Comparison of ENCODE assay signal across 1 cellular context in the genomic region with DNA sequence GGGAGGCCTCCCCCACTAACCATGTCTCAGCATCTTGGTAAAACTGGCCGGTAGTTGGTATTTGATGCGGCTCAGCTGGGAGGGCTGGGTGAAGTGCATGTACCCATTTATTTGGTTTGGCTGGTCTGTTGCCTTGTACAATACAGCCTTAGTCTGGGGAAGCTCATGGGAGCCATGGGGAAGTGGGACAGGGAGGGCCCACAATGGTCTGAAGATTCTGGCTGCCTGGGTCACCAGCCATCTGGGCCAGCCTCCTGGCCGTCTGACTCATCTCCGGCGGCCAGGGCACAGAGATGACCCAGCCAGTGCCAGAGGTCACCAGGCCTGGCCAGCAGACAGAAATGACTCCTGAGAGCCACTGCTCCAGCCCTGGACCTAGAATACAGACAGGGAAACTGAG.
A peak's percentile ranks its signal among the peaks of the same experiment; 100 is the strongest.
TF ChIP-seq lines count a peak whose summit lies in the region.

No MANE protein-coding gene starts in this region.

TF ChIP-seq in K562, 482 proteins besides CTCF, POLR2A, EP300 and RAD21 (continued from another document and continues in another):
- TF ChIP-seq, protein P1, sequence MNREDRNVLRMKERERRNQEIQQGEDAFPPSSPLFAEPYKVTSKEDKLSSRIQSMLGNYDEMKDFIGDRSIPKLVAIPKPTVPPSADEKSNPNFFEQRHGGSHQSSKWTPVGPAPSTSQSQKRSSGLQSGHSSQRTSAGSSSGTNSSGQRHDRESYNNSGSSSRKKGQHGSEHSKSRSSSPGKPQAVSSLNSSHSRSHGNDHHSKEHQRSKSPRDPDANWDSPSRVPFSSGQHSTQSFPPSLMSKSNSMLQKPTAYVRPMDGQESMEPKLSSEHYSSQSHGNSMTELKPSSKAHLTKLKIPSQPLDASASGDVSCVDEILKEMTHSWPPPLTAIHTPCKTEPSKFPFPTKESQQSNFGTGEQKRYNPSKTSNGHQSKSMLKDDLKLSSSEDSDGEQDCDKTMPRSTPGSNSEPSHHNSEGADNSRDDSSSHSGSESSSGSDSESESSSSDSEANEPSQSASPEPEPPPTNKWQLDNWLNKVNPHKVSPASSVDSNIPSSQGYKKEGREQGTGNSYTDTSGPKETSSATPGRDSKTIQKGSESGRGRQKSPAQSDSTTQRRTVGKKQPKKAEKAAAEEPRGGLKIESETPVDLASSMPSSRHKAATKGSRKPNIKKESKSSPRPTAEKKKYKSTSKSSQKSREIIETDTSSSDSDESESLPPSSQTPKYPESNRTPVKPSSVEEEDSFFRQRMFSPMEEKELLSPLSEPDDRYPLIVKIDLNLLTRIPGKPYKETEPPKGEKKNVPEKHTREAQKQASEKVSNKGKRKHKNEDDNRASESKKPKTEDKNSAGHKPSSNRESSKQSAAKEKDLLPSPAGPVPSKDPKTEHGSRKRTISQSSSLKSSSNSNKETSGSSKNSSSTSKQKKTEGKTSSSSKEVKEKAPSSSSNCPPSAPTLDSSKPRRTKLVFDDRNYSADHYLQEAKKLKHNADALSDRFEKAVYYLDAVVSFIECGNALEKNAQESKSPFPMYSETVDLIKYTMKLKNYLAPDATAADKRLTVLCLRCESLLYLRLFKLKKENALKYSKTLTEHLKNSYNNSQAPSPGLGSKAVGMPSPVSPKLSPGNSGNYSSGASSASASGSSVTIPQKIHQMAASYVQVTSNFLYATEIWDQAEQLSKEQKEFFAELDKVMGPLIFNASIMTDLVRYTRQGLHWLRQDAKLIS (CRISPR knock-in tag; IDR thresholded peaks at IDR 0.05) = no peak
- 0 out of 2 replicates have a peak, but pooled peaks have one; percentile 11 for TF ChIP-seq ETV1 (tag; conservative IDR thresholded peaks at IDR 0.05; ENCODE audit: low read depth)
- TF ChIP-seq SREBF2 (CRISPR knock-in tag; IDR thresholded peaks at IDR 0.05) = no peak
- TF ChIP-seq BHLHE40 (IDR thresholded peaks at IDR 0.05; ENCODE audit: low read length) = 0 out of 2 replicates have a peak, but pooled peaks have one; percentile 21
- no peak for TF ChIP-seq CREM (IDR thresholded peaks at IDR 0.05; ENCODE audit: low read depth)
- TF ChIP-seq NR2C1 (IDR thresholded peaks at IDR 0.05) = no peak; the same call in 1 of the 2 replicates
- TF ChIP-seq NR2C1 (tag; IDR thresholded peaks at IDR 0.05) = peak; percentile 29; the same call in 1 of the 2 replicates
- peak; percentile 71 for TF ChIP-seq ARID1B (IDR thresholded peaks at IDR 0.05)
- TF ChIP-seq CBX2 (IDR thresholded peaks at IDR 0.05; ENCODE audit: insufficient read depth, low read length, poor library complexity, severe bottlenecking) = no peak
- peak; percentile 55; the same call in 1 of the 2 replicates for TF ChIP-seq GATAD2A (IDR thresholded peaks at IDR 0.05)
- no peak for TF ChIP-seq PHB2 (IDR thresholded peaks at IDR 0.05; ENCODE audit: low read depth)
- no peak for TF ChIP-seq NBN (IDR thresholded peaks at IDR 0.05; ENCODE audit: low read depth)
- TF ChIP-seq, protein P2, sequence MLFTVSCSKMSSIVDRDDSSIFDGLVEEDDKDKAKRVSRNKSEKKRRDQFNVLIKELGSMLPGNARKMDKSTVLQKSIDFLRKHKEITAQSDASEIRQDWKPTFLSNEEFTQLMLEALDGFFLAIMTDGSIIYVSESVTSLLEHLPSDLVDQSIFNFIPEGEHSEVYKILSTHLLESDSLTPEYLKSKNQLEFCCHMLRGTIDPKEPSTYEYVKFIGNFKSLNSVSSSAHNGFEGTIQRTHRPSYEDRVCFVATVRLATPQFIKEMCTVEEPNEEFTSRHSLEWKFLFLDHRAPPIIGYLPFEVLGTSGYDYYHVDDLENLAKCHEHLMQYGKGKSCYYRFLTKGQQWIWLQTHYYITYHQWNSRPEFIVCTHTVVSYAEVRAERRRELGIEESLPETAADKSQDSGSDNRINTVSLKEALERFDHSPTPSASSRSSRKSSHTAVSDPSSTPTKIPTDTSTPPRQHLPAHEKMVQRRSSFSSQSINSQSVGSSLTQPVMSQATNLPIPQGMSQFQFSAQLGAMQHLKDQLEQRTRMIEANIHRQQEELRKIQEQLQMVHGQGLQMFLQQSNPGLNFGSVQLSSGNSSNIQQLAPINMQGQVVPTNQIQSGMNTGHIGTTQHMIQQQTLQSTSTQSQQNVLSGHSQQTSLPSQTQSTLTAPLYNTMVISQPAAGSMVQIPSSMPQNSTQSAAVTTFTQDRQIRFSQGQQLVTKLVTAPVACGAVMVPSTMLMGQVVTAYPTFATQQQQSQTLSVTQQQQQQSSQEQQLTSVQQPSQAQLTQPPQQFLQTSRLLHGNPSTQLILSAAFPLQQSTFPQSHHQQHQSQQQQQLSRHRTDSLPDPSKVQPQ (CRISPR knock-in tag; IDR thresholded peaks at IDR 0.05; ENCODE audit: borderline replicate concordance) = no peak
- TF ChIP-seq FOS (IDR thresholded peaks at IDR 0.05; ENCODE audit: extremely low read depth, insufficient read length) = no peak
- TF ChIP-seq ZNF133 (CRISPR knock-in tag; IDR thresholded peaks at IDR 0.05) = no peak
- TF ChIP-seq ZNF561 (CRISPR knock-in tag; conservative IDR thresholded peaks at IDR 0.05) = no peak
- TF ChIP-seq, protein P3, sequence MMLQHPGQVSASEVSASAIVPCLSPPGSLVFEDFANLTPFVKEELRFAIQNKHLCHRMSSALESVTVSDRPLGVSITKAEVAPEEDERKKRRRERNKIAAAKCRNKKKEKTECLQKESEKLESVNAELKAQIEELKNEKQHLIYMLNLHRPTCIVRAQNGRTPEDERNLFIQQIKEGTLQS (IDR thresholded peaks at IDR 0.05) = peak; percentile 84
- TF ChIP-seq, protein P3 (CRISPR knock-in tag; conservative IDR thresholded peaks at IDR 0.05) = no peak
- 0 out of 2 replicates have a peak, but pooled peaks have one; percentile 38 for TF ChIP-seq POLR2AphosphoS5 (IDR thresholded peaks at IDR 0.05; ENCODE audit: control insufficient read depth, insufficient read depth, low read depth, low read length)
- TF ChIP-seq, protein P4, sequence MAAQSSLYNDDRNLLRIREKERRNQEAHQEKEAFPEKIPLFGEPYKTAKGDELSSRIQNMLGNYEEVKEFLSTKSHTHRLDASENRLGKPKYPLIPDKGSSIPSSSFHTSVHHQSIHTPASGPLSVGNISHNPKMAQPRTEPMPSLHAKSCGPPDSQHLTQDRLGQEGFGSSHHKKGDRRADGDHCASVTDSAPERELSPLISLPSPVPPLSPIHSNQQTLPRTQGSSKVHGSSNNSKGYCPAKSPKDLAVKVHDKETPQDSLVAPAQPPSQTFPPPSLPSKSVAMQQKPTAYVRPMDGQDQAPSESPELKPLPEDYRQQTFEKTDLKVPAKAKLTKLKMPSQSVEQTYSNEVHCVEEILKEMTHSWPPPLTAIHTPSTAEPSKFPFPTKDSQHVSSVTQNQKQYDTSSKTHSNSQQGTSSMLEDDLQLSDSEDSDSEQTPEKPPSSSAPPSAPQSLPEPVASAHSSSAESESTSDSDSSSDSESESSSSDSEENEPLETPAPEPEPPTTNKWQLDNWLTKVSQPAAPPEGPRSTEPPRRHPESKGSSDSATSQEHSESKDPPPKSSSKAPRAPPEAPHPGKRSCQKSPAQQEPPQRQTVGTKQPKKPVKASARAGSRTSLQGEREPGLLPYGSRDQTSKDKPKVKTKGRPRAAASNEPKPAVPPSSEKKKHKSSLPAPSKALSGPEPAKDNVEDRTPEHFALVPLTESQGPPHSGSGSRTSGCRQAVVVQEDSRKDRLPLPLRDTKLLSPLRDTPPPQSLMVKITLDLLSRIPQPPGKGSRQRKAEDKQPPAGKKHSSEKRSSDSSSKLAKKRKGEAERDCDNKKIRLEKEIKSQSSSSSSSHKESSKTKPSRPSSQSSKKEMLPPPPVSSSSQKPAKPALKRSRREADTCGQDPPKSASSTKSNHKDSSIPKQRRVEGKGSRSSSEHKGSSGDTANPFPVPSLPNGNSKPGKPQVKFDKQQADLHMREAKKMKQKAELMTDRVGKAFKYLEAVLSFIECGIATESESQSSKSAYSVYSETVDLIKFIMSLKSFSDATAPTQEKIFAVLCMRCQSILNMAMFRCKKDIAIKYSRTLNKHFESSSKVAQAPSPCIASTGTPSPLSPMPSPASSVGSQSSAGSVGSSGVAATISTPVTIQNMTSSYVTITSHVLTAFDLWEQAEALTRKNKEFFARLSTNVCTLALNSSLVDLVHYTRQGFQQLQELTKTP (IDR thresholded peaks at IDR 0.05; ENCODE audit: low read depth in 1 of 2, partially characterized antibody in 2 of 2) = no peak
- TF ChIP-seq ZNF165 (CRISPR knock-in tag; IDR thresholded peaks at IDR 0.05; ENCODE audit: borderline replicate concordance) = peak; percentile 54; the same call in 1 of the 2 replicates
- TF ChIP-seq KDM2B (CRISPR knock-in tag; IDR thresholded peaks at IDR 0.05) = no peak
- TF ChIP-seq PRPF4 (IDR thresholded peaks at IDR 0.05; ENCODE audit: insufficient read depth, low read depth, low read length, poor library complexity, severe bottlenecking) = no peak
- TF ChIP-seq JUN (IDR thresholded peaks at IDR 0.05; ENCODE audit: borderline replicate concordance, low read depth, low read length) = peak; percentile 60; the same call in 1 of the 2 replicates
- TF ChIP-seq JUN (CRISPR knock-in tag; IDR thresholded peaks at IDR 0.05; ENCODE audit: borderline replicate concordance) = no peak
- TF ChIP-seq ZNF263 (CRISPR knock-in tag; IDR thresholded peaks at IDR 0.05; ENCODE audit: borderline replicate concordance) = no peak
- TF ChIP-seq, protein P5, sequence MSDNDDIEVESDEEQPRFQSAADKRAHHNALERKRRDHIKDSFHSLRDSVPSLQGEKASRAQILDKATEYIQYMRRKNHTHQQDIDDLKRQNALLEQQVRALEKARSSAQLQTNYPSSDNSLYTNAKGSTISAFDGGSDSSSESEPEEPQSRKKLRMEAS (CRISPR knock-in tag; IDR thresholded peaks at IDR 0.05) = peak; percentile 56; the same call in 1 of the 2 replicates
- TF ChIP-seq, protein P6, sequence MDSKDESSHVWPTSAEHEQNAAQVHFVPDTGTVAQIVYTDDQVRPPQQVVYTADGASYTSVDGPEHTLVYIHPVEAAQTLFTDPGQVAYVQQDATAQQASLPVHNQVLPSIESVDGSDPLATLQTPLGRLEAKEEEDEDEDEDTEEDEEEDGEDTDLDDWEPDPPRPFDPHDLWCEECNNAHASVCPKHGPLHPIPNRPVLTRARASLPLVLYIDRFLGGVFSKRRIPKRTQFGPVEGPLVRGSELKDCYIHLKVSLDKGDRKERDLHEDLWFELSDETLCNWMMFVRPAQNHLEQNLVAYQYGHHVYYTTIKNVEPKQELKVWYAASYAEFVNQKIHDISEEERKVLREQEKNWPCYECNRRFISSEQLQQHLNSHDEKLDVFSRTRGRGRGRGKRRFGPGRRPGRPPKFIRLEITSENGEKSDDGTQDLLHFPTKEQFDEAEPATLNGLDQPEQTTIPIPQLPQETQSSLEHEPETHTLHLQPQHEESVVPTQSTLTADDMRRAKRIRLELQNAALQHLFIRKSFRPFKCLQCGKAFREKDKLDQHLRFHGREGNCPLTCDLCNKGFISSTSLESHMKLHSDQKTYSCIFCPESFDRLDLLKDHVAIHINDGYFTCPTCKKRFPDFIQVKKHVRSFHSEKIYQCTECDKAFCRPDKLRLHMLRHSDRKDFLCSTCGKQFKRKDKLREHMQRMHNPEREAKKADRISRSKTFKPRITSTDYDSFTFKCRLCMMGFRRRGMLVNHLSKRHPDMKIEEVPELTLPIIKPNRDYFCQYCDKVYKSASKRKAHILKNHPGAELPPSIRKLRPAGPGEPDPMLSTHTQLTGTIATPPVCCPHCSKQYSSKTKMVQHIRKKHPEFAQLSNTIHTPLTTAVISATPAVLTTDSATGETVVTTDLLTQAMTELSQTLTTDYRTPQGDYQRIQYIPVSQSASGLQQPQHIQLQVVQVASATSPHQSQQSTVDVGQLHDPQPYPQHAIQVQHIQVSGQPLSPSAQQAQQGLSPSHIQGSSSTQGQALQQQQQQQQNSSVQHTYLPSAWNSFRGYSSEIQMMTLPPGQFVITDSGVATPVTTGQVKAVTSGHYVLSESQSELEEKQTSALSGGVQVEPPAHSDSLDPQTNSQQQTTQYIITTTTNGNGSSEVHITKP (IDR thresholded peaks at IDR 0.05; ENCODE audit: partially characterized antibody) = no peak
- TF ChIP-seq, protein P7, sequence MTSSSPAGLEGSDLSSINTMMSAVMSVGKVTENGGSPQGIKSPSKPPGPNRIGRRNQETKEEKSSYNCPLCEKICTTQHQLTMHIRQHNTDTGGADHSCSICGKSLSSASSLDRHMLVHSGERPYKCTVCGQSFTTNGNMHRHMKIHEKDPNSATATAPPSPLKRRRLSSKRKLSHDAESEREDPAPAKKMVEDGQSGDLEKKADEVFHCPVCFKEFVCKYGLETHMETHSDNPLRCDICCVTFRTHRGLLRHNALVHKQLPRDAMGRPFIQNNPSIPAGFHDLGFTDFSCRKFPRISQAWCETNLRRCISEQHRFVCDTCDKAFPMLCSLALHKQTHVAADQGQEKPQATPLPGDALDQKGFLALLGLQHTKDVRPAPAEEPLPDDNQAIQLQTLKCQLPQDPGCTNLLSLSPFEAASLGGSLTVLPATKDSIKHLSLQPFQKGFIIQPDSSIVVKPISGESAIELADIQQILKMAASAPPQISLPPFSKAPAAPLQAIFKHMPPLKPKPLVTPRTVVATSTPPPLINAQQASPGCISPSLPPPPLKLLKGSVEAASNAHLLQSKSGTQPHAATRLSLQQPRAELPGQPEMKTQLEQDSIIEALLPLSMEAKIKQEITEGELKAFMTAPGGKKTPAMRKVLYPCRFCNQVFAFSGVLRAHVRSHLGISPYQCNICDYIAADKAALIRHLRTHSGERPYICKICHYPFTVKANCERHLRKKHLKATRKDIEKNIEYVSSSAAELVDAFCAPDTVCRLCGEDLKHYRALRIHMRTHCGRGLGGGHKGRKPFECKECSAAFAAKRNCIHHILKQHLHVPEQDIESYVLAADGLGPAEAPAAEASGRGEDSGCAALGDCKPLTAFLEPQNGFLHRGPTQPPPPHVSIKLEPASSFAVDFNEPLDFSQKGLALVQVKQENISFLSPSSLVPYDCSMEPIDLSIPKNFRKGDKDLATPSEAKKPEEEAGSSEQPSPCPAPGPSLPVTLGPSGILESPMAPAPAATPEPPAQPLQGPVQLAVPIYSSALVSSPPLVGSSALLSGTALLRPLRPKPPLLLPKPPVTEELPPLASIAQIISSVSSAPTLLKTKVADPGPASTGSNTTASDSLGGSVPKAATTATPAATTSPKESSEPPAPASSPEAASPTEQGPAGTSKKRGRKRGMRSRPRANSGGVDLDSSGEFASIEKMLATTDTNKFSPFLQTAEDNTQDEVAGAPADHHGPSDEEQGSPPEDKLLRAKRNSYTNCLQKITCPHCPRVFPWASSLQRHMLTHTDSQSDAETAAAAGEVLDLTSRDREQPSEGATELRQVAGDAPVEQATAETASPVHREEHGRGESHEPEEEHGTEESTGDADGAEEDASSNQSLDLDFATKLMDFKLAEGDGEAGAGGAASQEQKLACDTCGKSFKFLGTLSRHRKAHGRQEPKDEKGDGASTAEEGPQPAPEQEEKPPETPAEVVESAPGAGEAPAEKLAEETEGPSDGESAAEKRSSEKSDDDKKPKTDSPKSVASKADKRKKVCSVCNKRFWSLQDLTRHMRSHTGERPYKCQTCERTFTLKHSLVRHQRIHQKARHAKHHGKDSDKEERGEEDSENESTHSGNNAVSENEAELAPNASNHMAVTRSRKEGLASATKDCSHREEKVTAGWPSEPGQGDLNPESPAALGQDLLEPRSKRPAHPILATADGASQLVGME (CRISPR knock-in tag; IDR thresholded peaks at IDR 0.05) = no peak
- no peak for TF ChIP-seq ARNT (IDR thresholded peaks at IDR 0.05)
- TF ChIP-seq ZNF174 (CRISPR knock-in tag; IDR thresholded peaks at IDR 0.05) = no peak
- no peak for TF ChIP-seq ZKSCAN8 (CRISPR knock-in tag; IDR thresholded peaks at IDR 0.05)
- no peak for TF ChIP-seq ZNF347 (CRISPR knock-in tag; IDR thresholded peaks at IDR 0.05; ENCODE audit: low read depth)
- TF ChIP-seq TAL1 (IDR thresholded peaks at IDR 0.05) = 0 out of 2 replicates have a peak, but pooled peaks have one; percentile 25
- peak; percentile 88 for TF ChIP-seq JUND (IDR thresholded peaks at IDR 0.05; ENCODE audit: borderline replicate concordance, low read depth, low read length)
- peak; percentile 47; the same call in 1 of the 3 replicates for TF ChIP-seq JUND (tag; IDR thresholded peaks at IDR 0.05; ENCODE audit: borderline replicate concordance, low read depth, low read length)
- peak; percentile 55; the same call in 1 of the 2 replicates for TF ChIP-seq NCOR1 (IDR thresholded peaks at IDR 0.05)
